8 cellular contexts compared by ENCODE assay signal in the genomic region with DNA sequence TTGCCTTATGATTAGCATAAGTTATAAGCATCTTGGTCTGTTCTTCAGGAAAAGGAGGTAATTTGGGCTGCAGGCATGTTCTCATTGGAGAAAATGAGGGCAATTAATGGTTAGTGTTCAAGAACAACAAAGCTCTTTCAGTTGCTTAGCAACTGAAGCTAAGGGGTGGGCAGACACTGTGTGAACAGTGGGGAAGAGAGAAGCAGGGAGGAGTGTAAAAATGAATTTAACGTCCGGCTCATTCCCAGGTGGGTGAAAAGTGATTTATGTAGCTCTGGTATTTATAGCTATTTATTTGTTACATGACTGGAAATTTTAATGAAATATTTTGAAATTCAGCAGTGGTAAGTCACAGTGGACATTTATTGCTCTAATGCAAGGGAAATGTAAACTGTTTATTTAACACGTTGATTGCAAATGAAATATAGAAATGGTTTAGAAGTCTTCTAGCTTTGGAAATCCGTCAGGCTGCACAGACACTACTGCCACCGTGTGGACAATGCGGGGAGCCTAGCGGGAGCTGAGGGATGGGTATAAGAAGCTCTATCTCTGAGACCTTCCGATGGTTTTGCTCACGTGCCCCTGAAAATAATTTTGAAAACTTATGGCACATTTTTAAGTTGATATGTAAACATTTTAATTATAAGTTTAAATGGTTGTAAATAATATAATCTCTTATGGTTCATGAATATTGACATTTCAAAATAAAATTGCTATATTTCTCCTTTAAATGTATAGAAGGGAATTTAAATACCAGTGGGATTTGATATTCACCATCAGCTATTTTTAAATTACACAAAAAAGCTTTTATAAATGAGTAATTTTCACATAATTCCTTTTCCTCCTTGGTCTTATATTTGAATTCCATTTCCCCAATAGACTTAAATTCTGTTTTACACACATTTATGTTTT.
DNase-seq lines count a peak whose midpoint lies in the region; ATAC-seq lines count a peak whose summit lies in the region.

No MANE protein-coding gene starts in this region.

- ATAC-seq in GM19467 (IDR thresholded peaks at IDR 0.05; ENCODE audit: unreplicated experiment) (peak; percentile 96), HG03565 (IDR thresholded peaks at IDR 0.05; ENCODE audit: unreplicated experiment) (peak; percentile 94)

- peak; percentile 58 for DNase-seq in COR-L47 (lab: John Stamatoyannopoulos, UW)
- DNase-seq in NCI-H69 (lab: John Stamatoyannopoulos, UW) = peak; percentile 75
- DNase-seq in activated CD4-positive, alpha-beta T cell treated with anti-CD3 and anti-CD28 coated beads, Interleukin-2, amount 50 U/mL, for 48 hours = peak; percentile 73 to 78
- peak; percentile 85 for DNase-seq in ecto neural progenitor cell (ENCODE audit: low spot score)
- peak; percentile 82 for DNase-seq in medulla oblongata (ENCODE audit: extremely low spot score)
- DNase-seq in stimulated activated CD8-positive, alpha-beta memory T cell treated with anti-CD3 and anti-CD28 coated beads, Interleukin-15, amount 100 ng/mL, for 24 hours (ENCODE audit: low read depth) = peak; percentile 35

Comparison
In these comparisons a context has a peak if more than half of its experiments do, and no peak if none do; other contexts are left out.
1. Peak in every context shown above with its lines: DNase-seq and ATAC-seq.
2. DNase-seq: peak in every context shown above with its lines; median percentile 85 in ecto neural progenitor cell; 82 in medulla oblongata; 76 in activated CD4-positive, alpha-beta T cell treated with anti-CD3 and anti-CD28 coated beads, Interleukin-2, amount 50 U/mL, for 48 hours; 75 in NCI-H69; 58 in COR-L47; 35 in stimulated activated CD8-positive, alpha-beta memory T cell treated with anti-CD3 and anti-CD28 coated beads, Interleukin-15, amount 100 ng/mL, for 24 hours.